In genomic region chr10:108905821-108906220, GRCh38 we compare ENCODE assay signal across 1 cellular context.
TF ChIP-seq lines count a peak whose summit lies in the region.

No MANE protein-coding gene starts in this region.

TF ChIP-seq in GM12878, 131 proteins besides CTCF, POLR2A, EP300 and RAD21 (continued from another document):
- no peak for TF ChIP-seq E2F8 (IDR thresholded peaks at IDR 0.05; ENCODE audit: low read depth, partially characterized antibody)
- no peak for TF ChIP-seq RAD51 (IDR thresholded peaks at IDR 0.05)
- TF ChIP-seq EZH2 (IDR thresholded peaks at IDR 0.05; ENCODE audit: borderline replicate concordance, control insufficient read depth, low read depth, low read length) = no peak
- TF ChIP-seq CHD1 (IDR thresholded peaks at IDR 0.05; ENCODE audit: low read depth, low read length) = no peak
- no peak for TF ChIP-seq POLR2AphosphoS2 (IDR thresholded peaks at IDR 0.05; ENCODE audit: low read depth, low read length)
- TF ChIP-seq ZBED1 (IDR thresholded peaks at IDR 0.05; ENCODE audit: borderline replicate concordance) = no peak
